Comparison of ENCODE assay signal across 11 cellular contexts in genomic region chr17:31919802-31920525, GRCh38. TPM values are rescaled to one million over a fixed set of nuclear protein-coding genes. Genes with fewer than 3 reads are reported as not detected.
A peak's percentile ranks its signal among the peaks of the same experiment; 100 is the strongest.
DNase-seq lines count a peak whose midpoint lies in the region; ATAC-seq and TF ChIP-seq lines count a peak whose summit lies in the region.
"Had no signal": no experiment of that assay in that cellular context is flagged by ENCODE, and none has a peak within 500 bp of the region (broad histone marks: within the 10 kb centered on the region; RNA-seq: fewer than 3 reads in every experiment).

No MANE protein-coding gene starts in this region.

- TF ChIP-seq CTCF in AG04450 (IDR thresholded peaks at IDR 0.05; ENCODE audit: low read depth, low read length) (no peak), GM12865 (IDR thresholded peaks at IDR 0.05; ENCODE audit: insufficient read depth, low read depth, low read length, missing control alignments) (no peak), MM.1S (IDR thresholded peaks at IDR 0.05; ENCODE audit: low read length) (no peak)

- H3K9me3 ChIP-seq in AG04450 (ENCODE audit: control insufficient read depth, insufficient read depth, low read length) (no peaks in the 10 kb centered on the region; the same call in 1 of the 2 replicates), MM.1S (replicated peaks; ENCODE audit: insufficient read depth, low read length) (no peaks in the 10 kb centered on the region)

- no peaks in the 10 kb centered on the region for H4K20me1 ChIP-seq in MM.1S (ENCODE audit: insufficient read depth, low read length)

- no peak for ATAC-seq in GM18498 (IDR thresholded peaks at IDR 0.05; ENCODE audit: unreplicated experiment)

- DNase-seq in AG04450 (ENCODE audit: low read depth, low spot score) (peak; percentile 34), GM12865 (ENCODE audit: low read depth) (peak; percentile 41), glomerular visceral epithelial cell (ENCODE audit: extremely low spot score) (peak; percentile 9), SW 1271 (lab: John Stamatoyannopoulos, UW) (no peak), MM.1S (no peak), erythroblast (lab: John Stamatoyannopoulos, UW) (no peak)
- DNase-seq in activated T-helper 2 cell treated with anti-CD3 and anti-CD28 coated beads, Interferon-gamma antibody, Interleukin-2, Interleukin-4, amounts not matched to agents 10 μg/mL and 5 μg/mL and 100 μg/mL, durations not matched to agents 14 hours and 24 hours and 36 hours (ENCODE audit: low spot score): no peak
- DNase-seq: endodermal cell, NCI-H1092 treated with DMSO at 0.1 percent for 48 hours, NCI-H446 treated with DMSO at 0.1 percent for 48 hours had no signal

- no peak overlapping the region for H3K9ac ChIP-seq in MM.1S (ENCODE audit: low read length)

- CTCF ChIA-PET in AG04450 (lab: Charles Lee): no interaction called here

- no peak overlapping the region for H3K4me3 Mint-ChIP-seq in activated T-helper 2 cell treated with anti-CD3 and anti-CD28 coated beads, Interferon-gamma antibody, Interleukin-2, Interleukin-4, amounts not matched to agents 10 μg/mL and 5 μg/mL and 100 μg/mL, durations not matched to agents 14 hours and 24 hours and 36 hours (ENCODE audit: low read depth)
- H3K4me3 Mint-ChIP-seq: endodermal cell had no signal

- H3K27me3 Mint-ChIP-seq in activated T-helper 2 cell treated with anti-CD3 and anti-CD28 coated beads, Interferon-gamma antibody, Interleukin-2, Interleukin-4, amounts not matched to agents 10 μg/mL and 5 μg/mL and 100 μg/mL, durations not matched to agents 14 hours and 24 hours and 36 hours (ENCODE audit: low read depth): peaks cover 15% of the 10 kb centered on the region

- H3K9me2 ChIP-seq in MM.1S (replicated peaks; ENCODE audit: insufficient read depth, low read length): no peaks in the 10 kb centered on the region

- H3K4me3 ChIP-seq in AG04450 (ENCODE audit: low read depth, low read length) (no peak overlapping the region), GM12865 (ENCODE audit: low read depth, low read length) (no peak overlapping the region), MM.1S (ENCODE audit: low read length) (no peak overlapping the region)

- H3K4me2 ChIP-seq in MM.1S (ENCODE audit: low read depth, low read length): no peak overlapping the region

- H2AFZ ChIP-seq in MM.1S (ENCODE audit: low read length): no peak overlapping the region

- no peaks in the 10 kb centered on the region for H3K36me3 ChIP-seq in MM.1S (replicated peaks; ENCODE audit: insufficient read depth, low read length)

- intact Hi-C loops in activated T-helper 2 cell treated with anti-CD3 and anti-CD28 coated beads, Interferon-gamma antibody, Interleukin-2, Interleukin-4, amounts not matched to agents 10 μg/mL and 5 μg/mL and 100 μg/mL, durations not matched to agents 14 hours and 24 hours and 36 hours (cut with micrococcal nuclease): no loop called here

- no peaks in the 10 kb centered on the region for H3K27me3 ChIP-seq in AG04450 (ENCODE audit: control insufficient read depth, insufficient read depth, low read length)
- no peaks in the 10 kb centered on the region for H3K27me3 ChIP-seq in MM.1S (replicated peaks; ENCODE audit: insufficient read depth, low read length)

- no peaks in the 10 kb centered on the region for H3K36me3 Mint-ChIP-seq in activated T-helper 2 cell treated with anti-CD3 and anti-CD28 coated beads, Interferon-gamma antibody, Interleukin-2, Interleukin-4, amounts not matched to agents 10 μg/mL and 5 μg/mL and 100 μg/mL, durations not matched to agents 14 hours and 24 hours and 36 hours (ENCODE audit: low read depth)

- H3K27ac Mint-ChIP-seq in activated T-helper 2 cell treated with anti-CD3 and anti-CD28 coated beads, Interferon-gamma antibody, Interleukin-2, Interleukin-4, amounts not matched to agents 10 μg/mL and 5 μg/mL and 100 μg/mL, durations not matched to agents 14 hours and 24 hours and 36 hours: peak overlapping the region; percentile 73
- H3K27ac Mint-ChIP-seq: endodermal cell had no signal

- no peaks in the 10 kb centered on the region for H3F3A ChIP-seq in MM.1S (ENCODE audit: insufficient read depth, low read length)

- no peak for TF ChIP-seq POLR2A in erythroblast (IDR thresholded peaks at IDR 0.05; ENCODE audit: low read length)

- POLR2A ChIA-PET in AG04450 (lab: Yijun Ruan, JAX): no interaction called here

- no peaks in the 10 kb centered on the region for H3K79me2 ChIP-seq in MM.1S (ENCODE audit: low read length)

- H3K4me1 Mint-ChIP-seq in activated T-helper 2 cell treated with anti-CD3 and anti-CD28 coated beads, Interferon-gamma antibody, Interleukin-2, Interleukin-4, amounts not matched to agents 10 μg/mL and 5 μg/mL and 100 μg/mL, durations not matched to agents 14 hours and 24 hours and 36 hours (ENCODE audit: low read depth): peaks cover 11% of the 10 kb centered on the region
- H3K4me1 Mint-ChIP-seq: endodermal cell had no signal

- H3K9me3 Mint-ChIP-seq in activated T-helper 2 cell treated with anti-CD3 and anti-CD28 coated beads, Interferon-gamma antibody, Interleukin-2, Interleukin-4, amounts not matched to agents 10 μg/mL and 5 μg/mL and 100 μg/mL, durations not matched to agents 14 hours and 24 hours and 36 hours: no peaks in the 10 kb centered on the region

- no peaks in the 10 kb centered on the region for H3K4me1 ChIP-seq in MM.1S (ENCODE audit: low read length)

- peak overlapping the region; percentile 80 for H3K27ac ChIP-seq in AG04450 (ENCODE audit: low read depth, low read length)
- no peak overlapping the region for H3K27ac ChIP-seq in MM.1S (ENCODE audit: low read length)

RNA-seq across cellular contexts. Expression of gene SUZ12, which starts 16.8 kb away (rescaled TPM):
- polyA plus RNA-seq in AG04450 (2011; rRNA removed): 16.4 and 24.1 TPM in 2 replicates
- 6.7 and 14.0 TPM in 2 replicates for polyA minus RNA-seq in AG04450 (2011; rRNA and poly(A)+ RNA removed)
- total RNA-seq in activated T-helper 2 cell treated with anti-CD3 and anti-CD28 coated beads, Interferon-gamma antibody, Interleukin-2, Interleukin-4, amounts not matched to agents 10 μg/mL and 5 μg/mL and 100 μg/mL, durations not matched to agents 14 hours and 24 hours and 36 hours: 69.5 and 70.4 TPM in 2 replicates

RNA-seq across cellular contexts. Expression of gene UTP6, which starts 18.5 kb away (rescaled TPM):
- 33.3 and 44.4 TPM in 2 replicates for polyA plus RNA-seq in AG04450 (2011; rRNA removed)
- polyA minus RNA-seq in AG04450 (2011; rRNA and poly(A)+ RNA removed): 9.4 and 15.0 TPM in 2 replicates
- total RNA-seq in activated T-helper 2 cell treated with anti-CD3 and anti-CD28 coated beads, Interferon-gamma antibody, Interleukin-2, Interleukin-4, amounts not matched to agents 10 μg/mL and 5 μg/mL and 100 μg/mL, durations not matched to agents 14 hours and 24 hours and 36 hours: 126 and 129 TPM in 2 replicates

Comparison
In these comparisons a context has a peak if more than half of its experiments do, and no peak if none do; other contexts are left out.
1. DNase-seq: peak in AG04450 (single experiment), GM12865 (single experiment) and glomerular visceral epithelial cell (single experiment); none in activated T-helper 2 cell treated with anti-CD3 and anti-CD28 coated beads, Interferon-gamma antibody, Interleukin-2, Interleukin-4, amounts not matched to agents 10 μg/mL and 5 μg/mL and 100 μg/mL, durations not matched to agents 14 hours and 24 hours and 36 hours (single experiment), SW 1271 (0 of 2), MM.1S (single experiment) and erythroblast (0 of 2).